21 cellular contexts compared by ENCODE assay signal in genomic region chr17:69602969-69603368, GRCh38.
DNase-seq lines count a peak whose midpoint lies in the region; ATAC-seq and TF ChIP-seq lines count a peak whose summit lies in the region.
"Had no signal": no experiment of that assay in that cellular context is flagged by ENCODE, and none has a peak within 500 bp of the region (broad histone marks: within the 10 kb centered on the region; RNA-seq: fewer than 3 reads in every experiment).

No MANE protein-coding gene starts in this region.

- no peaks in the 10 kb centered on the region for H3K36me3 Mint-ChIP-seq in CD4-positive, alpha-beta memory T cell
- H3K36me3 Mint-ChIP-seq in activated naive CD8-positive, alpha-beta T cell treated with anti-CD3 and anti-CD28 coated beads, Interleukin-2, amount 50 U/mL, for 24 hours (ENCODE audit: low read depth) = no peaks in the 10 kb centered on the region
- H3K36me3 Mint-ChIP-seq in natural killer cell treated with Interleukin-12 subunit alpha and Interleukin-12 subunit beta and Interleukin-15 and Interleukin-18, amount 100 ng/mL, for 72 hours = no peaks in the 10 kb centered on the region
- H3K36me3 Mint-ChIP-seq: mesothelial cell of epicardium had no signal

- peak overlapping the region in 4 of 7 donors; percentile 1 to 23 (median 4) for H3K27ac Mint-ChIP-seq in CD4-positive, alpha-beta memory T cell
- no peak overlapping the region for H3K27ac Mint-ChIP-seq in activated naive CD8-positive, alpha-beta T cell treated with anti-CD3 and anti-CD28 coated beads, Interleukin-2, amount 50 U/mL, for 24 hours
- no peak overlapping the region for H3K27ac Mint-ChIP-seq in natural killer cell treated with Interleukin-12 subunit alpha and Interleukin-12 subunit beta and Interleukin-15 and Interleukin-18, amount 100 ng/mL, for 72 hours
- H3K27ac Mint-ChIP-seq: mesothelial cell of epicardium, nephron progenitor cell had no signal

- CTCF ChIA-PET in CD4-positive, alpha-beta memory T cell (lab: Charles Lee; ENCODE audit: partially characterized antibody) = no interaction called here
- CTCF ChIA-PET in HEK293 (lab: Yijun Ruan, JAX) = interaction anchor here (0.6 kb wide), 1 partner anchor 1078 kb away, joined by 3 read pairs; no protein-coding TSS in a partner anchor

- peak; percentile 2 to 38 (median 5) for DNase-seq in CD4-positive, alpha-beta memory T cell
- DNase-seq in activated naive CD8-positive, alpha-beta T cell treated with anti-CD3 and anti-CD28 coated beads, Interleukin-2, amount 50 U/mL, for 24 hours = no peak
- DNase-seq in natural killer cell treated with Interleukin-12 subunit alpha and Interleukin-12 subunit beta and Interleukin-15 and Interleukin-18, amount 100 ng/mL, for 72 hours (ENCODE audit: low spot score) = no peak
- DNase-seq in SKM-1 (lab: John Stamatoyannopoulos, UW; ENCODE audit: unreplicated experiment) (no peak), lower lobe of right lung (no peak)
- DNase-seq: activated effector memory CD4-positive, alpha-beta T cell treated with Interleukin-2 at 50 U/mL for 16 hours; DMS79; effector CD8-positive, alpha-beta T cell; esophagus squamous epithelium; GOT3; KBM-7; left colon; NCI-H1092; NCI-H2029; nephron progenitor cell; right lobe of liver; SK-N-SH; stimulated activated CD4-positive, alpha-beta T cell treated with anti-CD3 and anti-CD28 coated beads, Interleukin-15, amount 100 ng/mL, for 24 hours had no signal

- no peaks in the 10 kb centered on the region for H3K27me3 Mint-ChIP-seq in CD4-positive, alpha-beta memory T cell
- H3K27me3 Mint-ChIP-seq in activated naive CD8-positive, alpha-beta T cell treated with anti-CD3 and anti-CD28 coated beads, Interleukin-2, amount 50 U/mL, for 24 hours = no peaks in the 10 kb centered on the region
- H3K27me3 Mint-ChIP-seq in natural killer cell treated with Interleukin-12 subunit alpha and Interleukin-12 subunit beta and Interleukin-15 and Interleukin-18, amount 100 ng/mL, for 72 hours = peaks cover 6 to 8% of the 10 kb centered on the region in 2 donors

- TF ChIP-seq CTCF in HEK293 (tag by site-specific recombination; IDR thresholded peaks at IDR 0.05) = no peak
- TF ChIP-seq CTCF in lower lobe of right lung (IDR thresholded peaks at IDR 0.05) = no peak

- H3K4me1 ChIP-seq in CD4-positive, alpha-beta memory T cell (ENCODE audit: insufficient read depth, low read length) = peaks cover 13% of the 10 kb centered on the region
- H3K4me1 ChIP-seq in HEK293 (ENCODE audit: control insufficient read depth, insufficient read depth, low read length) (peaks cover 7% of the 10 kb centered on the region), lower lobe of right lung (peaks cover 9% of the 10 kb centered on the region)

- H3K36me3 ChIP-seq in CD4-positive, alpha-beta memory T cell (ENCODE audit: insufficient read depth, low read length) = no peaks in the 10 kb centered on the region
- no peaks in the 10 kb centered on the region for H3K36me3 ChIP-seq in HEK293 (ENCODE audit: control insufficient read depth in 2 of 2, insufficient read depth in 1 of 2, low read length in 2 of 2)
- H3K36me3 ChIP-seq in lower lobe of right lung = no peaks in the 10 kb centered on the region
- H3K36me3 ChIP-seq: esophagus squamous epithelium, right lobe of liver had no signal

- ATAC-seq in activated naive CD8-positive, alpha-beta T cell treated with anti-CD3 and anti-CD28 coated beads, Interleukin-2, amount 50 U/mL, for 24 hours = peak; percentile 65
- ATAC-seq in natural killer cell treated with Interleukin-12 subunit alpha and Interleukin-12 subunit beta and Interleukin-15 and Interleukin-18, amount 100 ng/mL, for 72 hours = peak; percentile 67 to 74
- ATAC-seq in HG02759 (IDR thresholded peaks at IDR 0.05; ENCODE audit: unreplicated experiment) = no peak
- no peak for ATAC-seq in lower lobe of right lung
- ATAC-seq: left colon, right lobe of liver had no signal

- POLR2A ChIA-PET in CD4-positive, alpha-beta memory T cell (lab: Charles Lee; ENCODE audit: partially characterized antibody) = no interaction called here
- POLR2A ChIA-PET in HEK293 (lab: Yijun Ruan, JAX) = no interaction called here

- peaks cover 10 to 22% (median 13%) of the 10 kb centered on the region in 4 donors for H3K4me1 Mint-ChIP-seq in CD4-positive, alpha-beta memory T cell
- peaks cover 15% of the 10 kb centered on the region for H3K4me1 Mint-ChIP-seq in activated naive CD8-positive, alpha-beta T cell treated with anti-CD3 and anti-CD28 coated beads, Interleukin-2, amount 50 U/mL, for 24 hours
- peaks cover 14 to 19% of the 10 kb centered on the region in 2 donors for H3K4me1 Mint-ChIP-seq in natural killer cell treated with Interleukin-12 subunit alpha and Interleukin-12 subunit beta and Interleukin-15 and Interleukin-18, amount 100 ng/mL, for 72 hours (ENCODE audit: low read depth in 2 of 2)

- no peaks in the 10 kb centered on the region for H3K9me3 Mint-ChIP-seq in CD4-positive, alpha-beta memory T cell
- no peaks in the 10 kb centered on the region for H3K9me3 Mint-ChIP-seq in activated naive CD8-positive, alpha-beta T cell treated with anti-CD3 and anti-CD28 coated beads, Interleukin-2, amount 50 U/mL, for 24 hours
- no peaks in the 10 kb centered on the region for H3K9me3 Mint-ChIP-seq in natural killer cell treated with Interleukin-12 subunit alpha and Interleukin-12 subunit beta and Interleukin-15 and Interleukin-18, amount 100 ng/mL, for 72 hours
- H3K9me3 Mint-ChIP-seq: mesothelial cell of epicardium, nephron progenitor cell had no signal

- H3K27me3 ChIP-seq in CD4-positive, alpha-beta memory T cell (ENCODE audit: insufficient read depth, low read length) = no peaks in the 10 kb centered on the region
- no peaks in the 10 kb centered on the region for H3K27me3 ChIP-seq in lower lobe of right lung (ENCODE audit: low read depth)
- H3K27me3 ChIP-seq: esophagus squamous epithelium, right lobe of liver had no signal

- H3K4me3 ChIP-seq in CD4-positive, alpha-beta memory T cell (ENCODE audit: low read length in 2 of 2) = no peak overlapping the region
- H3K4me3 ChIP-seq in HEK293 (ENCODE audit: low read depth, low read length) (no peak overlapping the region), lower lobe of right lung (no peak overlapping the region)
- H3K4me3 ChIP-seq: esophagus squamous epithelium, right lobe of liver had no signal

- H3K4me3 Mint-ChIP-seq in CD4-positive, alpha-beta memory T cell = peak overlapping the region in 3 of 8 donors; percentile 0 to 8 (median 4)
- no peak overlapping the region for H3K4me3 Mint-ChIP-seq in activated naive CD8-positive, alpha-beta T cell treated with anti-CD3 and anti-CD28 coated beads, Interleukin-2, amount 50 U/mL, for 24 hours
- H3K4me3 Mint-ChIP-seq in natural killer cell treated with Interleukin-12 subunit alpha and Interleukin-12 subunit beta and Interleukin-15 and Interleukin-18, amount 100 ng/mL, for 72 hours = no peak overlapping the region
- H3K4me3 Mint-ChIP-seq: mesothelial cell of epicardium, nephron progenitor cell had no signal

- H3K27ac ChIP-seq in CD4-positive, alpha-beta memory T cell (ENCODE audit: low read depth, low read length) = no peak overlapping the region
- no peak overlapping the region for H3K27ac ChIP-seq in HEK293 (ENCODE audit: extremely low read depth, low read depth, low read length)
- no peak overlapping the region for H3K27ac ChIP-seq in lower lobe of right lung
- H3K27ac ChIP-seq: esophagus squamous epithelium, right lobe of liver had no signal

- intact Hi-C loops in CD4-positive, alpha-beta memory T cell (cut with micrococcal nuclease) = no loop called here
- intact Hi-C loops in lower lobe of right lung (cut with DNase I) = no loop called here

- H3K9me3 ChIP-seq in CD4-positive, alpha-beta memory T cell (ENCODE audit: control insufficient read depth in 1 of 2, low read length in 2 of 2) = no peaks in the 10 kb centered on the region
- H3K9me3 ChIP-seq in HEK293 (ENCODE audit: control insufficient read depth, insufficient read depth, low read depth, low read length) = no peaks in the 10 kb centered on the region
- no peaks in the 10 kb centered on the region for H3K9me3 ChIP-seq in lower lobe of right lung
- H3K9me3 ChIP-seq: esophagus squamous epithelium, right lobe of liver, SK-N-SH had no signal

TF ChIP-seq in HEK293, 187 proteins besides CTCF, POLR2A, EP300 and RAD21:
- TF ChIP-seq ZNF645 (tag by site-specific recombination; IDR thresholded peaks at IDR 0.05) (no peak), ZNF184 (tag by site-specific recombination; IDR thresholded peaks at IDR 0.05) (no peak), ZSCAN4 (tag by site-specific recombination; IDR thresholded peaks at IDR 0.05) (0 out of 2 replicates have a peak, but pooled peaks have one; percentile 12)
TF ChIP-seq in HEK293: peak in this region for 1.

Comparison
In these comparisons a context has a peak if more than half of its experiments do, and no peak if none do; other contexts are left out.
1. DNase-seq: peak in CD4-positive, alpha-beta memory T cell (5 of 5); none in activated naive CD8-positive, alpha-beta T cell treated with anti-CD3 and anti-CD28 coated beads, Interleukin-2, amount 50 U/mL, for 24 hours (single experiment), natural killer cell treated with Interleukin-12 subunit alpha and Interleukin-12 subunit beta and Interleukin-15 and Interleukin-18, amount 100 ng/mL, for 72 hours (single experiment), SKM-1 (single experiment) and lower lobe of right lung (single experiment).
2. H3K27ac Mint-ChIP-seq: peak in CD4-positive, alpha-beta memory T cell (4 of 7); none in activated naive CD8-positive, alpha-beta T cell treated with anti-CD3 and anti-CD28 coated beads, Interleukin-2, amount 50 U/mL, for 24 hours (single experiment) and natural killer cell treated with Interleukin-12 subunit alpha and Interleukin-12 subunit beta and Interleukin-15 and Interleukin-18, amount 100 ng/mL, for 72 hours (0 of 2).
3. ATAC-seq: peak in activated naive CD8-positive, alpha-beta T cell treated with anti-CD3 and anti-CD28 coated beads, Interleukin-2, amount 50 U/mL, for 24 hours (single experiment) and natural killer cell treated with Interleukin-12 subunit alpha and Interleukin-12 subunit beta and Interleukin-15 and Interleukin-18, amount 100 ng/mL, for 72 hours (2 of 2); none in HG02759 (single experiment) and lower lobe of right lung (0 of 2).